1 cellular context compared by ENCODE assay signal in the genomic region with DNA sequence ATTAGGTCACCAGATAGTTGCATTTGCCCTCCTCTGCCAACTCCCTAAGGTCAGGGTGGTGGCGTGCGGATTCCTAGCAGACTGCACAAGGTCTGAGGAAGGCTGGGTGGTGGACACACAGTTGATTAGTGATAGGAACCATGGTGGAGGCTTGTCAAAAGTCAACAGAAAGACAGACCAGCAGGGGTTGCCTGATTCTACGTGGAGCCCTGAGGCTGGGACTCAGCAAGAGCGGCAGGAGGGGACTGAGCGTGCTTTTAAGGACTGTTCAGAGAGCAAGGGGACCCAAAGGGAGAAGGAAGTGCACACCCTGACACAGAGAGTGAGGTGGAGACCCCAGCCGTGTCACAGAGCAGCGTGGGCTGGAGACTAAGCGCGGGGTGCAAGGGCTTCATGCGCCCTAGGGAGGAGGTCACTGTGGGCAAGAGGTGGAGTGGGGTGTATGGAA.
TF ChIP-seq lines count a peak whose summit lies in the region.

No MANE protein-coding gene starts in this region.

TF ChIP-seq in GM23338, 12 proteins besides CTCF, POLR2A, EP300 and RAD21 (continued from another document):
- TF ChIP-seq, protein P1, sequence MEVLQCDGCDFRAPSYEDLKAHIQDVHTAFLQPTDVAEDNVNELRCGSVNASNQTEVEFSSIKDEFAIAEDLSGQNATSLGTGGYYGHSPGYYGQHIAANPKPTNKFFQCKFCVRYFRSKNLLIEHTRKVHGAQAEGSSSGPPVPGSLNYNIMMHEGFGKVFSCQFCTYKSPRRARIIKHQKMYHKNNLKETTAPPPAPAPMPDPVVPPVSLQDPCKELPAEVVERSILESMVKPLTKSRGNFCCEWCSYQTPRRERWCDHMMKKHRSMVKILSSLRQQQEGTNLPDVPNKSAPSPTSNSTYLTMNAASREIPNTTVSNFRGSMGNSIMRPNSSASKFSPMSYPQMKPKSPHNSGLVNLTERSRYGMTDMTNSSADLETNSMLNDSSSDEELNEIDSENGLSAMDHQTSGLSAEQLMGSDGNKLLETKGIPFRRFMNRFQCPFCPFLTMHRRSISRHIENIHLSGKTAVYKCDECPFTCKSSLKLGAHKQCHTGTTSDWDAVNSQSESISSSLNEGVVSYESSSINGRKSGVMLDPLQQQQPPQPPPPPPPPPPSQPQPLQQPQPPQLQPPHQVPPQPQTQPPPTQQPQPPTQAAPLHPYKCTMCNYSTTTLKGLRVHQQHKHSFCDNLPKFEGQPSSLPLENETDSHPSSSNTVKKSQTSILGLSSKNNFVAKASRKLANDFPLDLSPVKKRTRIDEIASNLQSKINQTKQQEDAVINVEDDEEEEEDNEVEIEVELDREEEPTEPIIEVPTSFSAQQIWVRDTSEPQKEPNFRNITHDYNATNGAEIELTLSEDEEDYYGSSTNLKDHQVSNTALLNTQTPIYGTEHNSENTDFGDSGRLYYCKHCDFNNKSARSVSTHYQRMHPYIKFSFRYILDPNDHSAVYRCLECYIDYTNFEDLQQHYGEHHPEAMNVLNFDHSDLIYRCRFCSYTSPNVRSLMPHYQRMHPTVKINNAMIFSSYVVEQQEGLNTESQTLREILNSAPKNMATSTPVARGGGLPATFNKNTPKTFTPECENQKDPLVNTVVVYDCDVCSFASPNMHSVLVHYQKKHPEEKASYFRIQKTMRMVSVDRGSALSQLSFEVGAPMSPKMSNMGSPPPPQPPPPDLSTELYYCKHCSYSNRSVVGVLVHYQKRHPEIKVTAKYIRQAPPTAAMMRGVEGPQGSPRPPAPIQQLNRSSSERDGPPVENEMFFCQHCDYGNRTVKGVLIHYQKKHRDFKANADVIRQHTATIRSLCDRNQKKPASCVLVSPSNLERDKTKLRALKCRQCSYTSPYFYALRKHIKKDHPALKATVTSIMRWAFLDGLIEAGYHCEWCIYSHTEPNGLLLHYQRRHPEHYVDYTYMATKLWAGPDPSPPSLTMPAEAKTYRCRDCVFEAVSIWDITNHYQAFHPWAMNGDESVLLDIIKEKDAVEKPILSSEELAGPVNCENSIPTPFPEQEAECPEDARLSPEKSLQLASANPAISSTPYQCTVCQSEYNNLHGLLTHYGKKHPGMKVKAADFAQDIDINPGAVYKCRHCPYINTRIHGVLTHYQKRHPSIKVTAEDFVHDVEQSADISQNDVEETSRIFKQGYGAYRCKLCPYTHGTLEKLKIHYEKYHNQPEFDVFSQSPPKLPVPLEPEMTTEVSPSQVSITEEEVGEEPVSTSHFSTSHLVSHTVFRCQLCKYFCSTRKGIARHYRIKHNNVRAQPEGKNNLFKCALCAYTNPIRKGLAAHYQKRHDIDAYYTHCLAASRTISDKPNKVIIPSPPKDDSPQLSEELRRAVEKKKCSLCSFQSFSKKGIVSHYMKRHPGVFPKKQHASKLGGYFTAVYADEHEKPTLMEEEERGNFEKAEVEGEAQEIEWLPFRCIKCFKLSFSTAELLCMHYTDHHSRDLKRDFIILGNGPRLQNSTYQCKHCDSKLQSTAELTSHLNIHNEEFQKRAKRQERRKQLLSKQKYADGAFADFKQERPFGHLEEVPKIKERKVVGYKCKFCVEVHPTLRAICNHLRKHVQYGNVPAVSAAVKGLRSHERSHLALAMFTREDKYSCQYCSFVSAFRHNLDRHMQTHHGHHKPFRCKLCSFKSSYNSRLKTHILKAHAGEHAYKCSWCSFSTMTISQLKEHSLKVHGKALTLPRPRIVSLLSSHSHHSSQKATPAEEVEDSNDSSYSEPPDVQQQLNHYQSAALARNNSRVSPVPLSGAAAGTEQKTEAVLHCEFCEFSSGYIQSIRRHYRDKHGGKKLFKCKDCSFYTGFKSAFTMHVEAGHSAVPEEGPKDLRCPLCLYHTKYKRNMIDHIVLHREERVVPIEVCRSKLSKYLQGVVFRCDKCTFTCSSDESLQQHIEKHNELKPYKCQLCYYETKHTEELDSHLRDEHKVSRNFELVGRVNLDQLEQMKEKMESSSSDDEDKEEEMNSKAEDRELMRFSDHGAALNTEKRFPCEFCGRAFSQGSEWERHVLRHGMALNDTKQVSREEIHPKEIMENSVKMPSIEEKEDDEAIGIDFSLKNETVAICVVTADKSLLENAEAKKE (CRISPR knock-in tag; IDR thresholded peaks at IDR 0.05), result no peak
- TF ChIP-seq NANOG (IDR thresholded peaks at IDR 0.05; ENCODE audit: borderline replicate concordance) (no peak), CREB1 (CRISPR knock-in tag; IDR thresholded peaks at IDR 0.05; ENCODE audit: low read depth) (no peak), POLR2AphosphoS5 (IDR thresholded peaks at IDR 0.05; ENCODE audit: low read depth) (no peak), ZNF331 (CRISPR knock-in tag; IDR thresholded peaks at IDR 0.05; ENCODE audit: low read depth) (no peak), ZNF114 (CRISPR knock-in tag; IDR thresholded peaks at IDR 0.05) (no peak), EZH2phosphoT487 (IDR thresholded peaks at IDR 0.05; ENCODE audit: unreplicated experiment) (no peak)
- TF ChIP-seq, protein P2, sequence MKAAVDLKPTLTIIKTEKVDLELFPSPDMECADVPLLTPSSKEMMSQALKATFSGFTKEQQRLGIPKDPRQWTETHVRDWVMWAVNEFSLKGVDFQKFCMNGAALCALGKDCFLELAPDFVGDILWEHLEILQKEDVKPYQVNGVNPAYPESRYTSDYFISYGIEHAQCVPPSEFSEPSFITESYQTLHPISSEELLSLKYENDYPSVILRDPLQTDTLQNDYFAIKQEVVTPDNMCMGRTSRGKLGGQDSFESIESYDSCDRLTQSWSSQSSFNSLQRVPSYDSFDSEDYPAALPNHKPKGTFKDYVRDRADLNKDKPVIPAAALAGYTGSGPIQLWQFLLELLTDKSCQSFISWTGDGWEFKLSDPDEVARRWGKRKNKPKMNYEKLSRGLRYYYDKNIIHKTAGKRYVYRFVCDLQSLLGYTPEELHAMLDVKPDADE (IDR thresholded peaks at IDR 0.05), result no peak
